9 cellular contexts compared by ENCODE assay signal in the genomic region with DNA sequence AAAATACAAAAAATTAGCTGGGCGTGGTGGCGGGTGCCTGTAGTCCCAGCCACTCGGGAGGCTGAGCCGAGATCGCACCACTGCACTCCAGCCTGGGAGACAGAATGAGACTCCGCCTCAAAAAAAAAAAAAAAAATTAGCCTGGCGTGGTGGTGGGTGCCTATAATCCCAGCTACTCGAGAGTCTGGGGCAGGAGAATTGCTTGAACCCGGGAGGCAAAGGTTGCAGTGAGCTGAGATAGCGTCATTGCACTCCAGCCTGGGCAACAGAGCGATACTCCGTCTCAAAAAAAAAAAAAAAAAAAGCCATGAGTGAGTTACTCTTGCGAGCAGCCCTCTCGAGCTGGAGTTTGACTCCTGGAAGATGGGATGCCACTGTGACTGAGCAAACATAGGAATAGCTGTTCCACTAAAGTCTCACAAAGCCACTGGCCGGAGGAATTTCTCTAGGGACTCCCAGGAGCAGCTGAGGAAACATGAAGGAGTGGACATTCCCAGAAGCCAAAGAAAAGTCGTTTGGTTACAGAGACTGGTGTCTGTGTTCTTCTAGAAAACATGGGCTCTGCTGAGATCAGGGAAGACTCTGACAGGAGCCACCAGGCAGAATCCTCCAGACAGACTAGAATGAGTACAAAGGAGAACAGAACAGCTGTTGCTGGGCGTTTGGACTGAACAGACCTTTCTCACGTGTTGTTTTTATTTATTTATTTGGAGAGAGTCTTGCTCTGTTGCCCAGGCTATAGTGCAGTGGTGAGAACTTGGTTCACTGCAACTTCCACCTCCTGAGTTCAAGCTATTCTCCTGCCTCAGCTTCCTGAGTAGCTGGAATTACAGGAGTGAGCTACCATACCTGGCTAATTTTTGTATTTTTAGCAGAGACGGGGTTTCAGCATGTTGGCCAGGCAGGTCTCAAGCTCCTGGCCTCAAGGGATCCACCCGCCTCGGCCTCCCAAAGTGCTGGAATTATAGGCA. TPM values are rescaled to one million over a fixed set of nuclear protein-coding genes. Genes with fewer than 3 reads are reported as not detected.
DNase-seq lines count a peak whose midpoint lies in the region; TF ChIP-seq lines count a peak whose summit lies in the region.
"Had no signal": no experiment of that assay in that cellular context is flagged by ENCODE, and none has a peak within 500 bp of the region (broad histone marks: within the 10 kb centered on the region; RNA-seq: fewer than 3 reads in every experiment).

No MANE protein-coding gene starts in this region.

- DNase-seq in SJSA1 (ENCODE audit: low read depth in 1 of 2, low spot score in 2 of 2) (peak in 1 of 2 experiments; percentile 52), fibroblast of villous mesenchyme (ENCODE audit: low read depth) (peak; percentile 60), tibial artery (no peak), SKM-1 treated with dmso at 0.1 percent for 144 hours (lab: John Stamatoyannopoulos, UW; ENCODE audit: unreplicated experiment) (no peak), glomerular visceral epithelial cell (ENCODE audit: extremely low spot score) (no peak), HK-2 (ENCODE audit: unreplicated experiment) (no peak), NOMO-1 (lab: John Stamatoyannopoulos, UW; ENCODE audit: unreplicated experiment in 2 of 2) (no peak)
- DNase-seq: effector memory CD4-positive, alpha-beta T cell had no signal

- intact Hi-C loops in tibial artery (cut with DNase I; ENCODE audit: low total_unique reads) = no loop called here

- no peak overlapping the region for H3K4me3 Mint-ChIP-seq in nephron

- peak overlapping the region; percentile 95 to 97 (median 96) for H3K27ac Mint-ChIP-seq in nephron

- peak overlapping the region; percentile 46 for H3K27ac ChIP-seq in SJSA1
- H3K27ac ChIP-seq in tibial artery = peak overlapping the region; percentile 57 to 59

- no peaks in the 10 kb centered on the region for H3K36me3 Mint-ChIP-seq in nephron (ENCODE audit: low read depth)

- no peaks in the 10 kb centered on the region for H3K9me3 Mint-ChIP-seq in nephron

- H3K9me3 ChIP-seq in SJSA1 (replicated peaks) = no peaks in the 10 kb centered on the region
- H3K9me3 ChIP-seq in tibial artery = no peaks in the 10 kb centered on the region

- peaks cover 61% of the 10 kb centered on the region for H3K4me1 ChIP-seq in SJSA1 (replicated peaks)
- peaks cover 0 to 18% (median 7%) of the 10 kb centered on the region in 4 donors for H3K4me1 ChIP-seq in tibial artery

- H3K36me3 ChIP-seq in SJSA1 (no peaks in the 10 kb centered on the region), tibial artery (no peaks in the 10 kb centered on the region)

- peaks cover 3% of the 10 kb centered on the region for H3K27me3 Mint-ChIP-seq in nephron (ENCODE audit: low read depth)

- TF ChIP-seq CTCF in fibroblast of villous mesenchyme (IDR thresholded peaks at IDR 0.05; ENCODE audit: insufficient read depth, low read depth, low read length) (no peak), nephron (IDR thresholded peaks at IDR 0.05; ENCODE audit: unreplicated experiment in 3 of 3) (no peak), tibial artery (IDR thresholded peaks at IDR 0.05) (no peak)

- H3K4me1 Mint-ChIP-seq in nephron = peaks cover 17% of the 10 kb centered on the region

- no peaks in the 10 kb centered on the region for H3K27me3 ChIP-seq in SJSA1 (replicated peaks)
- H3K27me3 ChIP-seq in tibial artery = no peaks in the 10 kb centered on the region

- no peak overlapping the region for H3K4me3 ChIP-seq in SJSA1
- no peak overlapping the region for H3K4me3 ChIP-seq in fibroblast of villous mesenchyme (ENCODE audit: low read depth, low read length)
- H3K4me3 ChIP-seq in tibial artery = peak overlapping the region; percentile 18 to 22

RNA-seq across cellular contexts. Expression of gene MYH9, which starts 32.4 kb away (rescaled TPM):
- total RNA-seq in SJSA1 (2014; rRNA removed; shearing (Covaris generic)) = 510 and 668 TPM in 2 replicates
- 1,420 and 1,714 TPM in 2 replicates for total RNA-seq in fibroblast of villous mesenchyme

Comparison
In these comparisons a context has a peak if more than half of its experiments do, and no peak if none do; other contexts are left out.
1. H3K4me3 ChIP-seq: peak in tibial artery (2 of 2); none in SJSA1 (single experiment) and fibroblast of villous mesenchyme (single experiment).